ENCODE assay signal across 19 cellular contexts in the genomic region with DNA sequence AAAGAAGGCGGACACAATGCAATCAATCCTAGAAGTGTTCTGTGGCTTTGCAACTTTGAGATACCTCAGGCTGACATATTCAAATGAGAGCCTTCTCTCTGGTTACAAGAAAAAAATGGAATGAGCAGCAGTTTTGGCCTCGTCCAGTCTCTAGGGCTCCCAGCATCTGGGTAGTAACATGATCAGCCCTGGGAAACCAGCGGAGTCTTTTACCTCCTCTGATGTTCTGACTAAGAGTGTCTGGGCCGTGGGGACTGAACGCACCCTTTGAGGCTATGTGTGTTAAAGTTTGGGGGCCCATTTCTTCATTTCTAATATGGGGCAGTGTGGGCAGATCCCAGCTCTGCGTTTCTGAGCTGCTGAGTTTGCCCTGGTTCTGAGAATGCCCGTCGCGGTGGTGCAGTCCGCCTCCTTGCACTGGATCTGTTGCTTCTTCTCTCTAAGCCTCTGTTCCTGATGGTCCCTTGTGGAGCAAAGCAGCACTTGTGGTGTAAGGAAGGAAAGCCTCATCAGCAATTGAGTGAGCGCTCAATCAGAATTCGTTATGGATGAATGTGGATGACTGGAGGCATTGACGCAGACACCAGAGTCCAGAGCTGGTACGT. TPM values are rescaled to one million over a fixed set of nuclear protein-coding genes. Genes with fewer than 3 reads are reported as not detected.
DNase-seq lines count a peak whose midpoint lies in the region; ATAC-seq, FAIRE-seq and TF ChIP-seq lines count a peak whose summit lies in the region.
"Had no signal": no experiment of that assay in that cellular context is flagged by ENCODE, and none has a peak within 500 bp of the region (broad histone marks: within the 10 kb centered on the region; RNA-seq: fewer than 3 reads in every experiment).

No MANE protein-coding gene starts in this region.

- peak overlapping the region in 8 of 10 donors; percentile 3 to 98 (median 94) for H3K27ac ChIP-seq in heart right ventricle
- H3K27ac ChIP-seq in neuronal stem cell (replicated peaks; ENCODE audit: low read length) = no peak overlapping the region
- H3K27ac ChIP-seq: ovary had no signal

- H3K4me3 ChIP-seq in astrocyte of the spinal cord (ENCODE audit: low read depth, low read length) = no peak overlapping the region
- H3K4me3 ChIP-seq in heart right ventricle = no peak overlapping the region
- H3K4me3 ChIP-seq in neuronal stem cell (ENCODE audit: low read length in 2 of 2) = no peak overlapping the region
- H3K4me3 ChIP-seq: ovary, smooth muscle cell had no signal

- H3K4me2 ChIP-seq in neuronal stem cell (ENCODE audit: insufficient read depth, low read length, poor library complexity, severe bottlenecking) = no peak overlapping the region
- H3K4me2 ChIP-seq: smooth muscle cell had no signal

- H3K18ac ChIP-seq in neuronal stem cell (ENCODE audit: low read length) = no peak overlapping the region

- intact Hi-C loops in heart right ventricle (cut with DNase I) = no loop called here

- FAIRE-seq in GM12892 (lab: Jason Lieb, UNC) = peak; percentile 33
- FAIRE-seq: keratinocyte had no signal

- peak overlapping the region; percentile 60 for H3K23ac ChIP-seq in neuronal stem cell (ENCODE audit: low read depth, low read length, poor library complexity)

- TF ChIP-seq CTCF in astrocyte of the spinal cord (IDR thresholded peaks at IDR 0.05; ENCODE audit: low read depth, low read length) = no peak
- no peak for TF ChIP-seq CTCF in heart right ventricle (IDR thresholded peaks at IDR 0.05)

- no peak overlapping the region for H3K4ac ChIP-seq in neuronal stem cell (ENCODE audit: low read length)

- no peak overlapping the region for H2BK15ac ChIP-seq in neuronal stem cell (ENCODE audit: low read length)

- H2BK12ac ChIP-seq in neuronal stem cell (ENCODE audit: low read length) = no peak overlapping the region

- no peak overlapping the region for H2AK5ac ChIP-seq in neuronal stem cell (ENCODE audit: low read depth, low read length)

- no peaks in the 10 kb centered on the region for H3K79me1 ChIP-seq in neuronal stem cell (ENCODE audit: low read depth, low read length)

- no peak for TF ChIP-seq POLR2A in GM12892 (IDR thresholded peaks at IDR 0.05; ENCODE audit: low read depth, low read length)

- ATAC-seq in heart right ventricle (peak in 4 of 8 donors; percentile 24 to 43 (median 40)), HG03108 (IDR thresholded peaks at IDR 0.05; ENCODE audit: unreplicated experiment) (no peak)
- ATAC-seq: activated naive CD8-positive, alpha-beta T cell treated with anti-CD3 and anti-CD28 coated beads, Interleukin-2, amount 50 U/mL, for 24 hours had no signal

- no peak overlapping the region for H2BK5ac ChIP-seq in neuronal stem cell (ENCODE audit: low read length)

- 84 to 87% methylated on average over 14 of the region's 14 CpGs for WGBS in heart right ventricle, 2 donors
- WGBS in neuronal stem cell (ENCODE audit: extremely low coverage in 2 of 2, insufficient read length in 2 of 2, insufficient replicate concordance in 1 of 2), 2 donors = no CpG with 5 or more reads among the region's 14 CpGs

- H3K4me1 ChIP-seq in heart right ventricle (peaks cover 6 to 79% (median 59%) of the 10 kb centered on the region in 9 donors), neuronal stem cell (ENCODE audit: control insufficient read depth in 2 of 2, insufficient read depth in 1 of 2, low read depth in 1 of 2, low read length in 2 of 2) (peaks cover 0 to 3% of the 10 kb centered on the region in 2 donors)

- no peak overlapping the region for H2BK120ac ChIP-seq in neuronal stem cell (ENCODE audit: low read depth, low read length)

- no peak overlapping the region for H2AFZ ChIP-seq in neuronal stem cell (ENCODE audit: low read length)

- no peak overlapping the region for H3K14ac ChIP-seq in neuronal stem cell (ENCODE audit: low read length)

- in situ Hi-C loops in astrocyte of the spinal cord (cut with HindIII; ENCODE audit: low sequenced_read_pairs) = no loop called here

- peaks cover 0 to 4% (median 0%) of the 10 kb centered on the region in 11 donors for H3K9me3 ChIP-seq in heart right ventricle
- peaks cover 0 to 4% of the 10 kb centered on the region in 2 donors for H3K9me3 ChIP-seq in neuronal stem cell (replicated peaks in 1 of 2; ENCODE audit: control insufficient read depth in 2 of 2, insufficient read depth in 1 of 2, low read depth in 1 of 2, low read length in 2 of 2)
- H3K9me3 ChIP-seq: ovary had no signal

- H3K36me3 ChIP-seq in heart right ventricle (no peaks in the 10 kb centered on the region), neuronal stem cell (replicated peaks in 1 of 2; ENCODE audit: control insufficient read depth in 2 of 2, insufficient read depth in 2 of 2, low read length in 2 of 2) (no peaks in the 10 kb centered on the region)
- H3K36me3 ChIP-seq: ovary had no signal

- H3K27me3 ChIP-seq in heart right ventricle = no peaks in the 10 kb centered on the region
- no peaks in the 10 kb centered on the region for H3K27me3 ChIP-seq in neuronal stem cell (ENCODE audit: control insufficient read depth in 3 of 3, insufficient read depth in 3 of 3, low read depth in 1 of 3, low read length in 3 of 3)
- H3K27me3 ChIP-seq: ovary had no signal

- no peak for DNase-seq in GM12892 (ENCODE audit: insufficient read length)
- DNase-seq in astrocyte of the spinal cord (ENCODE audit: low read depth, low spot score) = peak; percentile 50
- no peak for DNase-seq in heart right ventricle
- DNase-seq in neuronal stem cell (ENCODE audit: low spot score) = no peak
- no peak for DNase-seq in SKM-1 (lab: John Stamatoyannopoulos, UW; ENCODE audit: unreplicated experiment)
- no peak for DNase-seq in cerebellar nuclear complex (lab: John Stamatoyannopoulos, UW)
- DNase-seq in cerebellar cortex (ENCODE audit: low spot score) = no peak
- DNase-seq: activated CD8-positive, alpha-beta memory T cell treated with anti-CD3 and anti-CD28 coated beads for 24 hours; activated naive CD8-positive, alpha-beta T cell treated with anti-CD3 and anti-CD28 coated beads, Interleukin-2, amount 50 U/mL, for 24 hours; CD8-positive, alpha-beta memory T cell; NCI-H1436; ovary; stimulated activated CD4-positive, alpha-beta T cell treated with anti-CD3 and anti-CD28 coated beads, Interleukin-4, amount 100 ng/mL, for 4 hours; stimulated activated CD8-positive, alpha-beta memory T cell treated with anti-CD3 and anti-CD28 coated beads, Interleukin-4, amount 100 ng/mL, for 48 hours; T-helper 1 cell had no signal

- H4K8ac ChIP-seq in neuronal stem cell (ENCODE audit: low read depth, low read length) = no peak overlapping the region

- no peak overlapping the region for H4K91ac ChIP-seq in neuronal stem cell (ENCODE audit: low read depth, low read length, poor library complexity)

- no peak overlapping the region for H3K9ac ChIP-seq in neuronal stem cell (ENCODE audit: low read depth, low read length, poor library complexity)

RNA-seq across cellular contexts. Expression of a gene that starts 8.1 kb away (rescaled TPM):
- polyA plus RNA-seq in GM12892 (2012; ENCODE audit: missing spikeins) = 145 TPM
- 100 to 1,000 TPM in 4 of 10 donors, 10 to 100 TPM in 6; 53.9 to 201 (median 92.3) TPM for total RNA-seq in heart right ventricle
- 10 to 100 TPM; 46.7 to 69.9 TPM for polyA plus RNA-seq in heart right ventricle
- 7.7 TPM for polyA plus RNA-seq in neuronal stem cell (2013, experiment 1 of 2)
- 7.4 TPM for polyA plus RNA-seq in neuronal stem cell (2013, experiment 2 of 2)
- total RNA-seq: HT-29 had no signal
